ENCODE assay signal across 35 cellular contexts in the genomic region with DNA sequence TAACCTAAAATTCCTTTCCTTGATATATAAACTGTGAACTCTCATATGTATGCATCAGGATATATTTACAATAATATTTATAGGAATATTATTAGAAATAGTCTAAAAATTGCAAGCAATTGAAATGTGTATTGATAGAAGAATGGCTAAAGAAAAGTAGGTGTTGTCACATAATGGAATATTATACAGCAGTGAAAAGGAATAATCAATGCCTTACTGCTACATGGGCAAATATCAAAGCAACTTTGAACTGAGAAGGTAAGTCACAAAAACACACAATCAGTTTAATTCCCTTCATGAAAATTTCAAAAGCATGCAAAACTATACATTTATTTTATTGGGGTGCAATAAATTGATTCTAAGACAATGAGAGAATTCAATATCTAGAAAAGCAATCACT.
"Had no signal": no experiment of that assay in that cellular context is flagged by ENCODE, and none has a peak within 500 bp of the region (broad histone marks: within the 10 kb centered on the region; RNA-seq: fewer than 3 reads in every experiment).

No MANE protein-coding gene starts in this region.

- DNase-seq: Kasumi-1, MG63, MM.1S, MV-4-11, NCI-H1048, NCI-H1092, NCI-H1092 treated with DMSO at 0.1 percent for 48 hours, NCI-H1105, NCI-H1105 treated with DMSO at 0.1 percent for 48 hours, NCI-H1417, NCI-H1417 treated with DMSO at 0.1 percent for 48 hours, NCI-H1436, NCI-H1436 treated with DMSO at 0.1 percent for 48 hours, NCI-H146, NCI-H1694, NCI-H1694 treated with DMSO at 0.1 percent for 48 hours, NCI-H187, NCI-H187 treated with DMSO at 0.1 percent for 48 hours, NCI-H1930, NCI-H2029, NCI-H2029 treated with DMSO at 0.1 percent for 48 hours, NCI-H2081, NCI-H2081 treated with DMSO at 0.1 percent for 48 hours, NCI-H2107, NCI-H2171, NCI-H2171 treated with DMSO at 0.1 percent for 48 hours, NCI-H2227 treated with DMSO at 0.1 percent for 48 hours, NCI-H226, NCI-H345, NCI-H446, NCI-H446 treated with DMSO at 0.1 percent for 48 hours, NCI-H510A, NCI-H510A treated with DMSO at 0.1 percent for 48 hours, NCI-H524, NCI-H524 treated with DMSO at 0.1 percent for 48 hours had no signal

- H3K36me3 ChIP-seq: MG63 had no signal

- H3K4me3 ChIP-seq: MG63 had no signal

- H3K27me3 ChIP-seq: MG63 had no signal
